In the genomic region with DNA sequence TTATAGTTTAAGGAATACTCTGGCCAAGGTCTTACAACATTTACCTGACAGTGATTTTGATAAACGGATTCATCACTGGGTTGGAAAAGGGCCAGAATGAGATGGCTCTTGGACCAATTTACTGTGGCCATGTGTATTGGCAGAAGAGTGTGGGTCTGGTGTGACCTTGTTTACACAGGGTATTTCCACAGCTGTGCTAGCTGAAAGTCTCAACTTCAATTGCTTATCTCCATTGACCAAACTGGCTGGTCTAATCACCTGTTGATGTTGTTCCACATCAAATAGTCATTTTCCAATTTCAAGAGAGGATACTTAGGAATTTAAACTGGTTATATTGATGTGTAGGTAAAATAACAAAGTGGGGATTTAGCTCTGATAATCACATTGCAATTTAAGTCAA, we compare ENCODE assay signal across 17 cellular contexts.
DNase-seq lines count a peak whose midpoint lies in the region; ATAC-seq and TF ChIP-seq lines count a peak whose summit lies in the region.
"Had no signal": no experiment of that assay in that cellular context is flagged by ENCODE, and none has a peak within 500 bp of the region (broad histone marks: within the 10 kb centered on the region; RNA-seq: fewer than 3 reads in every experiment).

No MANE protein-coding gene starts in this region.

- intact Hi-C loops in lower lobe of right lung (cut with DNase I), result no loop called here

- H4K5ac ChIP-seq in mesendoderm (ENCODE audit: low read length), result no peak overlapping the region

- H4K8ac ChIP-seq in mesendoderm (ENCODE audit: low read depth, low read length), result no peak overlapping the region

- H3K18ac ChIP-seq in mesendoderm (ENCODE audit: low read length), result no peak overlapping the region

- H3K4me2 ChIP-seq in mesendoderm (ENCODE audit: low read length), result no peak overlapping the region
- H3K4me2 ChIP-seq: BLaER1 treated with 17β-estradiol and CSF1 and Interleukin-3, amounts not matched to agents 10 nM and 100 nM had no signal

- CTCF ChIA-PET in GM10248 (lab: Yijun Ruan, JAX), result interaction anchor here (0.6 to 1.9 kb wide), 4 partner anchors 9 to 13 kb away, joined by 3 to 6 read pairs (median 4); no protein-coding TSS in a partner anchor

- H3K4ac ChIP-seq in mesendoderm (ENCODE audit: low read depth, low read length), result no peak overlapping the region

- DNase-seq in NCI-H510A treated with DMSO at 0.1 percent for 48 hours (lab: John Stamatoyannopoulos, UW) (peak; percentile 23), NCI-H510A (lab: John Stamatoyannopoulos, UW) (no peak), NCI-H1105 treated with DMSO at 0.1 percent for 48 hours (lab: John Stamatoyannopoulos, UW) (peak; percentile 86), NCI-H69 (lab: John Stamatoyannopoulos, UW) (peak; percentile 87), mesendoderm (peak; percentile 50), GM10248 (ENCODE audit: extremely low spot score) (no peak), lower lobe of right lung (no peak)
- DNase-seq in effector CD8-positive, alpha-beta T cell (lab: John Stamatoyannopoulos, UW), result no peak
- DNase-seq: activated effector memory CD4-positive, alpha-beta T cell treated with Interleukin-2 at 50 U/mL for 16 hours; cerebellar nuclear complex; effector memory CD4-positive, alpha-beta T cell; foreskin melanocyte; GDM1; Karpas-422; MV-4-11 had no signal

- H2AK5ac ChIP-seq in mesendoderm (ENCODE audit: low read length), result no peak overlapping the region

- H3K4me1 ChIP-seq in mesendoderm (ENCODE audit: control insufficient read depth, low read depth, low read length) (peaks cover 2% of the 10 kb centered on the region), lower lobe of right lung (no peaks in the 10 kb centered on the region)
- H3K4me1 ChIP-seq: BLaER1 treated with 17β-estradiol and CSF1 and Interleukin-3, amounts not matched to agents 10 nM and 100 nM had no signal

- H3K9me3 ChIP-seq in lower lobe of right lung, result no peaks in the 10 kb centered on the region
- H3K9me3 ChIP-seq: BLaER1 treated with 17β-estradiol and CSF1 and Interleukin-3, amounts not matched to agents 10 nM and 100 nM had no signal

- H3K27ac ChIP-seq in mesendoderm (ENCODE audit: low read depth, low read length), result no peak overlapping the region
- no peak overlapping the region for H3K27ac ChIP-seq in lower lobe of right lung
- H3K27ac ChIP-seq: BLaER1 treated with 17β-estradiol and CSF1 and Interleukin-3, amounts not matched to agents 10 nM and 100 nM had no signal

- H3K4me3 ChIP-seq in mesendoderm (ENCODE audit: low read length) (no peak overlapping the region), lower lobe of right lung (no peak overlapping the region)
- H3K4me3 ChIP-seq: BLaER1 treated with 17β-estradiol and CSF1 and Interleukin-3, amounts not matched to agents 10 nM and 100 nM had no signal

- no peak overlapping the region for H3K9ac ChIP-seq in mesendoderm (ENCODE audit: low read length)
- H3K9ac ChIP-seq: BLaER1 treated with 17β-estradiol and CSF1 and Interleukin-3, amounts not matched to agents 10 nM and 100 nM had no signal

- H3K23ac ChIP-seq in mesendoderm (ENCODE audit: low read length), result no peak overlapping the region

- H2BK120ac ChIP-seq in mesendoderm (ENCODE audit: low read depth, low read length), result no peak overlapping the region

- no peak for TF ChIP-seq CTCF in GM10248 (IDR thresholded peaks at IDR 0.05; ENCODE audit: control extremely low read depth, extremely low read depth, low read depth, missing control alignments)
- no peak for TF ChIP-seq CTCF in lower lobe of right lung (IDR thresholded peaks at IDR 0.05)

- H2BK15ac ChIP-seq in mesendoderm (replicated peaks; ENCODE audit: low read depth), result no peak overlapping the region

- H3K27me3 ChIP-seq in mesendoderm (ENCODE audit: insufficient read depth, low read length, poor library complexity) (no peaks in the 10 kb centered on the region), lower lobe of right lung (ENCODE audit: low read depth) (no peaks in the 10 kb centered on the region)
- H3K27me3 ChIP-seq: BLaER1 treated with 17β-estradiol and CSF1 and Interleukin-3, amounts not matched to agents 10 nM and 100 nM had no signal

- H3K79me1 ChIP-seq in mesendoderm (ENCODE audit: low read length), result no peaks in the 10 kb centered on the region

- POLR2A ChIA-PET in GM10248 (lab: Yijun Ruan, JAX), result no interaction called here

- no peaks in the 10 kb centered on the region for H3K79me2 ChIP-seq in mesendoderm (ENCODE audit: control insufficient read depth, insufficient read depth, low read length)

- WGBS in mesendoderm (ENCODE audit: extremely low coverage, insufficient coverage, low lambda C conversion rate), result no CpG with 5 or more reads among the region's 1 CpG

- no peak overlapping the region for H3K56ac ChIP-seq in mesendoderm (ENCODE audit: low read length)

- peak overlapping the region; percentile 32 for H2BK5ac ChIP-seq in mesendoderm (ENCODE audit: low read length)

- H3K36me3 ChIP-seq in mesendoderm (ENCODE audit: control insufficient read depth, insufficient read depth, low read length) (no peaks in the 10 kb centered on the region), lower lobe of right lung (no peaks in the 10 kb centered on the region)
- H3K36me3 ChIP-seq: BLaER1 treated with 17β-estradiol and CSF1 and Interleukin-3, amounts not matched to agents 10 nM and 100 nM had no signal

- no peak for ATAC-seq in lower lobe of right lung
- ATAC-seq: esophagus mucosa had no signal

Comparison
In these comparisons a context has a peak if more than half of its experiments do, and no peak if none do; other contexts are left out.
1. DNase-seq: peak in NCI-H510A treated with DMSO at 0.1 percent for 48 hours (single experiment), NCI-H1105 treated with DMSO at 0.1 percent for 48 hours (single experiment), NCI-H69 (single experiment) and mesendoderm (single experiment); none in NCI-H510A (single experiment), GM10248 (single experiment), effector CD8-positive, alpha-beta T cell (single experiment) and lower lobe of right lung (single experiment).